Comparison of ENCODE assay signal across 8 cellular contexts in genomic region chr10:45727421-45727965, GRCh38. TPM values are rescaled to one million over a fixed set of nuclear protein-coding genes. Genes with fewer than 3 reads are reported as not detected.
DNase-seq lines count a peak whose midpoint lies in the region; ATAC-seq and TF ChIP-seq lines count a peak whose summit lies in the region.
"Not testable (repeated sequence)": the region's sequence is repeated elsewhere in the genome, so short reads cannot be mapped to it uniquely, and the experiment has no call there.

No MANE protein-coding gene starts in this region.

- H3K4me3 ChIP-seq in DND-41 (ENCODE audit: low read depth in 1 of 2, low read length in 2 of 2) (peak overlapping the region; percentile 24 to 58; a peak in 3 of 4 replicates), Peyer's patch (peak overlapping the region; percentile 68 to 77 (median 74)), foreskin fibroblast (ENCODE audit: low read depth in 1 of 2, low read length in 2 of 2) (peak overlapping the region; percentile 66 to 73), muscle layer of colon (ENCODE audit: low read depth in 1 of 2, low read length in 2 of 2) (peak overlapping the region; percentile 68 to 70), stomach smooth muscle (ENCODE audit: low read length in 2 of 2) (peak overlapping the region; percentile 46 to 80)

- H3K9me3 ChIP-seq in DND-41 (ENCODE audit: insufficient read depth, low read length, severe bottlenecking); Peyer's patch; muscle layer of colon (ENCODE audit: low read length); stomach smooth muscle (ENCODE audit: control insufficient read depth in 2 of 2, low read length in 2 of 2): not testable (repeated sequence)

- not testable (repeated sequence) for H3K27me3 ChIP-seq in DND-41 (ENCODE audit: insufficient read depth, low read length, poor library complexity); Peyer's patch; muscle layer of colon (ENCODE audit: control insufficient read depth in 1 of 2, insufficient read depth in 2 of 2, low read length in 2 of 2); stomach smooth muscle (ENCODE audit: control insufficient read depth in 1 of 2, insufficient read depth in 2 of 2, low read length in 2 of 2)

- not testable (repeated sequence) for H3K79me2 ChIP-seq in DND-41 (ENCODE audit: insufficient read depth, low read length)

- H3K4me2 ChIP-seq in DND-41 (ENCODE audit: insufficient read depth, low read length) = peak overlapping the region; percentile 81

- not testable (repeated sequence) for TF ChIP-seq POLR2A in Peyer's patch (IDR thresholded peaks at IDR 0.05)

- H3K4me1 ChIP-seq in DND-41 (ENCODE audit: insufficient read depth, low read length) = peaks cover 19% of the 10 kb centered on the region
- H3K4me1 ChIP-seq in Peyer's patch; muscle layer of colon (ENCODE audit: insufficient read depth, low read length); stomach smooth muscle (ENCODE audit: control insufficient read depth, insufficient read depth, low read length): not testable (repeated sequence)

- ATAC-seq in DND-41 (ENCODE audit: insufficient read depth, low read depth) (peak; percentile 54), GM21447 (IDR thresholded peaks at IDR 0.05; ENCODE audit: unreplicated experiment) (peak; percentile 46), HG03097 (IDR thresholded peaks at IDR 0.05; ENCODE audit: low FRiP score, unreplicated experiment) (peak; percentile 39)

- not testable (repeated sequence) for DNase-seq in DND-41, Peyer's patch, foreskin fibroblast

- peak overlapping the region; percentile 57 for H3K9ac ChIP-seq in DND-41 (ENCODE audit: low read depth, low read length)
- H3K9ac ChIP-seq in muscle layer of colon (ENCODE audit: low read length) = not testable (repeated sequence)
- H3K9ac ChIP-seq in stomach smooth muscle (ENCODE audit: low read length in 2 of 2) = peak overlapping the region; percentile 49 to 62

- not testable (repeated sequence) for TF ChIP-seq CTCF in DND-41 (IDR thresholded peaks at IDR 0.05; ENCODE audit: borderline replicate concordance, extremely low read depth, low read length, poor library complexity, severe bottlenecking); Peyer's patch (IDR thresholded peaks at IDR 0.05); foreskin fibroblast (IDR thresholded peaks at IDR 0.05; ENCODE audit: low read depth, low read length)

- H2AFZ ChIP-seq in DND-41 (ENCODE audit: low read depth, low read length) = peak overlapping the region; percentile 65

- not testable (repeated sequence) for H4K20me1 ChIP-seq in DND-41 (ENCODE audit: insufficient read depth, low read length)

- not testable (repeated sequence) for H3K36me3 ChIP-seq in DND-41 (ENCODE audit: insufficient read depth, low read length); Peyer's patch; muscle layer of colon (ENCODE audit: insufficient read depth, low read length); stomach smooth muscle (ENCODE audit: control insufficient read depth in 2 of 2, insufficient read depth in 2 of 2, low read length in 2 of 2)

- peak overlapping the region; percentile 19 for H3K27ac ChIP-seq in DND-41 (ENCODE audit: low read length)
- peak overlapping the region; percentile 69 to 93 (median 86) for H3K27ac ChIP-seq in Peyer's patch
- H3K27ac ChIP-seq in angular gyrus (ENCODE audit: low read depth, low read length) = peak overlapping the region; percentile 88
- peak overlapping the region; percentile 63 for H3K27ac ChIP-seq in muscle layer of colon (ENCODE audit: low read depth, low read length)
- H3K27ac ChIP-seq in stomach smooth muscle (ENCODE audit: low read length) = peak overlapping the region; percentile 62

RNA-seq across cellular contexts. Expression of gene WASHC2C, which starts 0.4 kb away (rescaled TPM):
- 10 to 100 TPM; 40.3 to 70.6 (median 57.7) TPM for total RNA-seq in Peyer's patch

RNA-seq across cellular contexts. Expression of gene ZFAND4, which starts 54.9 kb away (rescaled TPM):
- total RNA-seq in Peyer's patch = 10 to 100 TPM; 10.4 to 33.0 (median 16.2) TPM

Comparison
In these comparisons a context has a peak if more than half of its experiments do, and no peak if none do; other contexts are left out.
1. H3K27ac ChIP-seq: peak in every context shown above with its lines; median percentile 88 in angular gyrus; 86 in Peyer's patch; 63 in muscle layer of colon; 62 in stomach smooth muscle; 19 in DND-41.